In the genomic region with DNA sequence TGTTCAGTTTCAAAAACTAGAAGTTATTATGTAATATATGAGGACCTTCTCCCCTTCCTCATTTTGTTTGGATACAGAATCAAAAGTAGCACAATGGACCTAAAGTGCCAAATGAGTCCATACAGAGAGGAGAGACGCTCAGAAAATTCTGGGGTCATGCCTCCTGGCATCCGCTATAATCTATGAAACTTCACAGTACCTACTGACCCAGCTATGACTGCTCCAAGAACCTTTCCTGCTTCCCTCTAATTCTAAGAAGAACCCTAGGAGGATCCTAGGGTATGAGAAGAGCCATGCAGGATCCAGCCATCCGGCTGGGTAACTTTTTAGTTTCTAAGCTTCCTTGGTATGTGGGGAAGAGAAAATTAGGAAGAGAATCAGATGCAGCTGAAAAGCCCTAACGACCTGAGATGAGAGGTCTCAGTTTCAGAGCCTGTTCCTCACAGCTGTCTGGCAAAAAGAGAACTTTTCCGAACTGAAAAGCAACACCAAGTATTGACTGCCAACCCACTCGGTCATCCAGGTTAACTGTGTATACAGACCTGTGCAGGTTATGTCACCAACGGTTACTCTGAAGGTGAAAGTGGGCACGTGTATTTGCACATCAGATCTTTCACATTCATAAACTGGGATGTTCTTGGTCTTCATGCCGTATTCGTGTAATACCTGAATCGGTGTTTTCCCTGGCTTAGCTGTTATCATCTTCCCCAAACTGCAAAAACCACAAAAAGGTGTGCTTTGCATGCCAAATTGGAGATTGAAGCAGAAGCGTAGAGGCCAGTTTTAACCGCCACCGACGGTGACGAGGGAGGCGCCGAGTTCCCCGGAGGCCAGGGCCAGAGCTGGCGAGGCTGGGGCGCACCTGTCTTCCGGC, we compare ENCODE assay signal across 8 cellular contexts. TPM values are rescaled to one million over a fixed set of nuclear protein-coding genes. Genes with fewer than 3 reads are reported as not detected.
A peak's percentile ranks its signal among the peaks of the same experiment; 100 is the strongest.
DNase-seq lines count a peak whose midpoint lies in the region; ATAC-seq and TF ChIP-seq lines count a peak whose summit lies in the region.

No MANE protein-coding gene starts in this region.

- peak overlapping the region; percentile 47 to 98 (median 88) for H3K4me3 ChIP-seq in mammary epithelial cell (replicated peaks in 1 of 3; ENCODE audit: insufficient read depth in 1 of 3, low read depth in 2 of 3, low read length in 3 of 3)
- peak overlapping the region; percentile 84 to 96 for H3K4me3 ChIP-seq in mesenchymal stem cell (ENCODE audit: insufficient read depth in 1 of 2, low read depth in 1 of 2, low read length in 2 of 2)
- peak overlapping the region; percentile 85 for H3K4me3 ChIP-seq in upper lobe of right lung

- H2BK12ac ChIP-seq in H9 (ENCODE audit: insufficient read length, low read depth, low read length) = no peak overlapping the region
- H2BK12ac ChIP-seq in mesenchymal stem cell (ENCODE audit: low read length in 2 of 2) = peak overlapping the region in 1 of 2 experiments; percentile 7

- H3K27ac ChIP-seq in H9 (ENCODE audit: insufficient read length, low read depth, low read length) (peak overlapping the region; percentile 24), mammary epithelial cell (ENCODE audit: insufficient read depth, low read depth, low read length) (peak overlapping the region; percentile 79), mesenchymal stem cell (ENCODE audit: low read length, poor library complexity, severe bottlenecking) (no peak overlapping the region), upper lobe of right lung (peak overlapping the region; percentile 98)

- no peak overlapping the region for H2BK15ac ChIP-seq in H9 (ENCODE audit: low read depth, low read length)
- H2BK15ac ChIP-seq in mesenchymal stem cell (ENCODE audit: low read depth, poor library complexity, severe bottlenecking) = no peak overlapping the region

- peak overlapping the region; percentile 80 for H3K9ac ChIP-seq in H9 (ENCODE audit: extremely low read depth, insufficient read length, low read length)
- peak overlapping the region; percentile 59 for H3K9ac ChIP-seq in mammary epithelial cell (ENCODE audit: insufficient read depth, low read length)
- H3K9ac ChIP-seq in mesenchymal stem cell (ENCODE audit: low read length) = peak overlapping the region; percentile 99

- H3K23me2 ChIP-seq in H9 (ENCODE audit: insufficient read length, low read depth, low read length, poor library complexity, severe bottlenecking) = peaks cover 9% of the 10 kb centered on the region

- H2AFZ ChIP-seq in H9 (ENCODE audit: low read length) = no peak overlapping the region
- peak overlapping the region; percentile 94 for H2AFZ ChIP-seq in mammary epithelial cell (ENCODE audit: low read depth, low read length)
- H2AFZ ChIP-seq in mesenchymal stem cell (ENCODE audit: low read depth, low read length) = peak overlapping the region; percentile 88

- no peaks in the 10 kb centered on the region for H3K9me3 ChIP-seq in H9 (ENCODE audit: control insufficient read depth, low read depth, low read length)
- no peaks in the 10 kb centered on the region for H3K9me3 ChIP-seq in mammary epithelial cell (replicated peaks; ENCODE audit: insufficient read depth, low read length)
- no peaks in the 10 kb centered on the region for H3K9me3 ChIP-seq in mesenchymal stem cell (ENCODE audit: control insufficient read depth, low read length)
- no peaks in the 10 kb centered on the region for H3K9me3 ChIP-seq in upper lobe of right lung

- no peak overlapping the region for H3K56ac ChIP-seq in H9 (ENCODE audit: insufficient read length, low read depth, low read length)

- H3K79me2 ChIP-seq in H9 (ENCODE audit: insufficient read depth, low read length) (peaks cover 6% of the 10 kb centered on the region; the same call in 1 of the 2 replicates), mammary epithelial cell (ENCODE audit: insufficient read depth, low read length) (peaks cover 38% of the 10 kb centered on the region)

- H3K27ac Mint-ChIP-seq in activated CD8-positive, alpha-beta memory T cell treated with anti-CD3 and anti-CD28 coated beads, Interleukin-2, amount 10 ng/mL, durations not matched to agents 7 days and 5 days = peak overlapping the region; percentile 87
- peak overlapping the region; percentile 65 to 91 (median 78); a peak in 5 of 7 replicates for H3K27ac Mint-ChIP-seq in H9

- no peak overlapping the region for H2BK5ac ChIP-seq in H9 (ENCODE audit: insufficient read length, low read length)
- no peak overlapping the region for H2BK5ac ChIP-seq in mesenchymal stem cell (ENCODE audit: low read depth, low read length, poor library complexity, severe bottlenecking)

- dilution Hi-C loops in mammary epithelial cell (cut with HindIII; ENCODE audit: low sequenced_read_pairs) = no loop called here

- H3K14ac ChIP-seq in H9 (ENCODE audit: insufficient read depth, low read length) = 0 out of 2 replicates have a peak overlapping the region, but pooled peaks have one; percentile 10
- peak overlapping the region in 1 of 2 experiments; percentile 98 for H3K14ac ChIP-seq in mesenchymal stem cell (ENCODE audit: low read length in 2 of 2)

- CTCF ChIA-PET in activated CD8-positive, alpha-beta memory T cell treated with anti-CD3 and anti-CD28 coated beads, Interleukin-2, amount 10 ng/mL, durations not matched to agents 7 days and 5 days (lab: Charles Lee) = interaction anchor here (1.2 to 2.5 kb wide), 10 partner anchors 9 to 73 kb away, joined by 3 to 15 read pairs (median 6); no protein-coding TSS in a partner anchor
- CTCF ChIA-PET in mammary epithelial cell (lab: Charles Lee; ENCODE audit: low non-redundant PET) = interaction anchor here (0.8 kb wide), 1 partner anchor 36 kb away, joined by 6 read pairs; no protein-coding TSS in a partner anchor

- no peak for TF ChIP-seq CTCF in H9 (conservative IDR thresholded peaks at IDR 0.05)
- TF ChIP-seq CTCF in mammary epithelial cell (conservative IDR thresholded peaks at IDR 0.05 in 1 of 2, IDR thresholded peaks at IDR 0.05 in 1 of 2; ENCODE audit: extremely low read depth in 1 of 2, insufficient read depth in 1 of 2, low read depth in 1 of 2, low read length in 2 of 2) = no peak
- no peak for TF ChIP-seq CTCF in upper lobe of right lung (IDR thresholded peaks at IDR 0.05)

- peaks cover 28% of the 10 kb centered on the region for H3K4me1 Mint-ChIP-seq in activated CD8-positive, alpha-beta memory T cell treated with anti-CD3 and anti-CD28 coated beads, Interleukin-2, amount 10 ng/mL, durations not matched to agents 7 days and 5 days
- H3K4me1 Mint-ChIP-seq in H9 = peaks cover 19 to 22% of the 10 kb centered on the region in 2 experiments

- H3K4me2 ChIP-seq in H9 (ENCODE audit: insufficient read depth, insufficient read length, low read length) = peak overlapping the region; percentile 98
- peak overlapping the region; percentile 95 for H3K4me2 ChIP-seq in mammary epithelial cell (ENCODE audit: insufficient read depth, low read depth, low read length)
- H3K4me2 ChIP-seq in mesenchymal stem cell (ENCODE audit: low read length, poor library complexity, severe bottlenecking) = peak overlapping the region; percentile 85

- no peak overlapping the region for H2BK120ac ChIP-seq in H9 (ENCODE audit: low read depth, low read length, poor library complexity, severe bottlenecking)
- peak overlapping the region; percentile 39 for H2BK120ac ChIP-seq in mesenchymal stem cell (ENCODE audit: low read depth, low read length)

- H4K5ac ChIP-seq in H9 (ENCODE audit: insufficient read length, low read depth, low read length) = no peak overlapping the region

- H3K36me3 ChIP-seq in mammary epithelial cell (ENCODE audit: insufficient read depth, low read length) = peaks cover 9% of the 10 kb centered on the region
- peaks cover 13 to 34% of the 10 kb centered on the region in 2 experiments for H3K36me3 ChIP-seq in mesenchymal stem cell (ENCODE audit: control insufficient read depth in 1 of 2, insufficient read depth in 2 of 2, low read depth in 1 of 2, low read length in 2 of 2)
- H3K36me3 ChIP-seq in upper lobe of right lung = peaks cover 35% of the 10 kb centered on the region

- H3K4ac ChIP-seq in H9 (ENCODE audit: low read depth, low read length) (no peak overlapping the region), mesenchymal stem cell (ENCODE audit: low read depth in 1 of 2, low read length in 2 of 2) (peak overlapping the region in 1 of 2 experiments; percentile 91)

- DNase-seq in activated CD8-positive, alpha-beta memory T cell treated with anti-CD3 and anti-CD28 coated beads, Interleukin-2, amount 10 ng/mL, durations not matched to agents 7 days and 5 days = peak; percentile 54
- DNase-seq in activated CD8-positive, alpha-beta memory T cell treated with anti-CD3 and anti-CD28 coated beads, Interleukin-2, amount 50 U/mL, for 48 hours = no peak
- DNase-seq in H9 (no peak), LoVo (ENCODE audit: low spot score) (peak; percentile 4), mammary epithelial cell (peak; percentile 67), mesenchymal stem cell (peak; percentile 22), upper lobe of right lung (no peak), NCI-H1417 treated with DMSO at 0.1 percent for 48 hours (lab: John Stamatoyannopoulos, UW) (no peak)

- no peak overlapping the region for H2BK20ac ChIP-seq in H9 (ENCODE audit: low read depth, low read length, poor library complexity, severe bottlenecking)

- in situ Hi-C loops in mammary epithelial cell (cut with MboI; ENCODE audit: low sequenced_read_pairs in 2 of 2) = no loop called here

- peak overlapping the region; percentile 89 for H3K4me3 Mint-ChIP-seq in activated CD8-positive, alpha-beta memory T cell treated with anti-CD3 and anti-CD28 coated beads, Interleukin-2, amount 10 ng/mL, durations not matched to agents 7 days and 5 days
- H3K4me3 Mint-ChIP-seq in H9 = peak overlapping the region; percentile 83 to 90

- intact Hi-C loops in mammary epithelial cell (cut with micrococcal nuclease) = loop anchor here (1.0 kb wide), 2 partner anchors 73 to 144 kb away; no protein-coding TSS in a partner anchor
- intact Hi-C loops in upper lobe of right lung (cut with DNase I) = no loop called here

- no peaks in the 10 kb centered on the region for H3K79me1 ChIP-seq in H9 (ENCODE audit: insufficient read depth, low read depth, low read length, poor library complexity, severe bottlenecking)
- peaks cover 26% of the 10 kb centered on the region for H3K79me1 ChIP-seq in mesenchymal stem cell (replicated peaks; ENCODE audit: low read length, poor library complexity, severe bottlenecking)

- no peak for ATAC-seq in activated CD8-positive, alpha-beta memory T cell treated with anti-CD3 and anti-CD28 coated beads, Interleukin-2, amount 10 ng/mL, durations not matched to agents 7 days and 5 days
- no peak for ATAC-seq in upper lobe of right lung

- H4K8ac ChIP-seq in H9 (replicated peaks; ENCODE audit: insufficient read length, low read depth, low read length) = no peak overlapping the region
- H4K8ac ChIP-seq in mesenchymal stem cell (ENCODE audit: low read length) = peak overlapping the region; percentile 77

- H3K27me3 ChIP-seq in H9 (ENCODE audit: insufficient read depth, low read length) (no peaks in the 10 kb centered on the region), mammary epithelial cell (ENCODE audit: insufficient read depth, low read length) (no peaks in the 10 kb centered on the region), mesenchymal stem cell (ENCODE audit: control insufficient read depth in 1 of 2, insufficient read depth in 1 of 2, low read length in 2 of 2) (no peaks in the 10 kb centered on the region), upper lobe of right lung (no peaks in the 10 kb centered on the region)

- H3K27me3 Mint-ChIP-seq in activated CD8-positive, alpha-beta memory T cell treated with anti-CD3 and anti-CD28 coated beads, Interleukin-2, amount 10 ng/mL, durations not matched to agents 7 days and 5 days = peaks cover under 1% of the 10 kb centered on the region
- H3K27me3 Mint-ChIP-seq in H9 (ENCODE audit: low read depth) = no peaks in the 10 kb centered on the region

- H3K9me3 Mint-ChIP-seq in activated CD8-positive, alpha-beta memory T cell treated with anti-CD3 and anti-CD28 coated beads, Interleukin-2, amount 10 ng/mL, durations not matched to agents 7 days and 5 days (ENCODE audit: low read depth) = no peaks in the 10 kb centered on the region
- H3K9me3 Mint-ChIP-seq in H9 = no peaks in the 10 kb centered on the region

- WGBS in H9 (ENCODE audit: extremely low coverage, insufficient read length, low lambda C conversion rate) = no CpG with 5 or more reads among the region's 22 CpGs
- WGBS in mammary epithelial cell (ENCODE audit: low coverage, missing lambda C conversion rate) = 10% methylated on average over 10 of the region's 22 CpGs
- 14% methylated on average over 18 of the region's 22 CpGs for WGBS in mesenchymal stem cell

- H3K23ac ChIP-seq in H9 (ENCODE audit: insufficient read length, low read depth, low read length) (no peak overlapping the region), mesenchymal stem cell (ENCODE audit: low read length in 2 of 2) (peak overlapping the region in 1 of 2 experiments; percentile 69)

- TSS peak; percentile 35 for BruUV-seq in mammary epithelial cell (replicated peaks; lab: Mats Ljungman, UMichigan)

- H3T11ph ChIP-seq in H9 (ENCODE audit: low read length) = no peak overlapping the region

- H4K20me1 ChIP-seq in H9 (ENCODE audit: control insufficient read depth, insufficient read depth, insufficient read length) (no peaks in the 10 kb centered on the region), mammary epithelial cell (ENCODE audit: insufficient read depth, low read length) (no peaks in the 10 kb centered on the region)

- no peak overlapping the region for H3K18ac ChIP-seq in H9 (ENCODE audit: insufficient read length, low read depth, low read length)
- H3K18ac ChIP-seq in mesenchymal stem cell (ENCODE audit: low read depth in 1 of 2, low read length in 2 of 2) = peak overlapping the region; percentile 46 to 87

- peaks cover 21% of the 10 kb centered on the region for H3K36me3 Mint-ChIP-seq in activated CD8-positive, alpha-beta memory T cell treated with anti-CD3 and anti-CD28 coated beads, Interleukin-2, amount 10 ng/mL, durations not matched to agents 7 days and 5 days
- peaks cover 17 to 41% (median 37%) of the 10 kb centered on the region in 3 experiments; a peak in 6 of 7 replicates for H3K36me3 Mint-ChIP-seq in H9 (ENCODE audit: insufficient read depth in 1 of 3, low read depth in 3 of 3)

- no peak overlapping the region for H2AK5ac ChIP-seq in H9 (ENCODE audit: insufficient read length, low read length)
- no peak overlapping the region for H2AK5ac ChIP-seq in mesenchymal stem cell (ENCODE audit: low read length, severe bottlenecking)

- H4K91ac ChIP-seq in H9 (ENCODE audit: insufficient read length, low read depth, low read length) = no peak overlapping the region
- no peak overlapping the region for H4K91ac ChIP-seq in mesenchymal stem cell (ENCODE audit: low read length)

- H3K4me1 ChIP-seq in H9 (ENCODE audit: insufficient read depth, low read length) = no peaks in the 10 kb centered on the region
- peaks cover 27% of the 10 kb centered on the region for H3K4me1 ChIP-seq in mammary epithelial cell (ENCODE audit: insufficient read depth, low read length)
- H3K4me1 ChIP-seq in mesenchymal stem cell (ENCODE audit: control insufficient read depth, insufficient read depth, low read depth, low read length) = peaks cover 7% of the 10 kb centered on the region
- H3K4me1 ChIP-seq in upper lobe of right lung = peaks cover 21% of the 10 kb centered on the region

RNA-seq across cellular contexts. Expression of a gene that starts 1.0 kb away (rescaled TPM):
- 10 to 100 TPM; 33.5 to 37.5 TPM for total RNA-seq in activated CD8-positive, alpha-beta memory T cell treated with anti-CD3 and anti-CD28 coated beads, Interleukin-2, amount 10 ng/mL, durations not matched to agents 7 days and 5 days
- 60.1 and 61.5 TPM in 2 replicates for total RNA-seq in H9 (2021)
- total RNA-seq in mammary epithelial cell = 10 to 100 TPM; 49.0 to 66.8 TPM
- polyA plus RNA-seq in mammary epithelial cell = 28.2 TPM
- polyA minus RNA-seq in mammary epithelial cell = 46.2 TPM
- 33.7 TPM for polyA plus RNA-seq in mesenchymal stem cell (2013, experiment 1 of 2)
- polyA plus RNA-seq in mesenchymal stem cell (2013, experiment 2 of 2) = 33.9 TPM
- total RNA-seq in upper lobe of right lung = 47.3 TPM

RNA-seq across cellular contexts. Expression of a gene that starts 1.2 kb away (rescaled TPM):
- 1 to 10 TPM; 1.8 to 1.9 TPM for total RNA-seq in activated CD8-positive, alpha-beta memory T cell treated with anti-CD3 and anti-CD28 coated beads, Interleukin-2, amount 10 ng/mL, durations not matched to agents 7 days and 5 days
- 4.0 and 4.7 TPM in 2 replicates for total RNA-seq in H9 (2021)
- 1 to 10 TPM; 1.3 to 4.3 TPM for total RNA-seq in mammary epithelial cell
- polyA plus RNA-seq in mammary epithelial cell = 0.56 TPM
- polyA minus RNA-seq in mammary epithelial cell = not detected
- polyA plus RNA-seq in mesenchymal stem cell (2013, experiment 1 of 2) = 1.8 TPM
- 1.6 TPM for polyA plus RNA-seq in mesenchymal stem cell (2013, experiment 2 of 2)
- total RNA-seq in upper lobe of right lung = 2.3 TPM

RNA-seq across cellular contexts. Expression of a gene that starts 28.5 kb away (rescaled TPM):
- 1 to 10 TPM; 4.1 to 4.6 TPM for total RNA-seq in activated CD8-positive, alpha-beta memory T cell treated with anti-CD3 and anti-CD28 coated beads, Interleukin-2, amount 10 ng/mL, durations not matched to agents 7 days and 5 days
- total RNA-seq in H9 (2021) (4.5 and 4.8 TPM in 2 replicates), mammary epithelial cell (1 to 10 TPM; 1.6 to 2.3 TPM), upper lobe of right lung (7.3 TPM)
- 2.7 TPM for polyA plus RNA-seq in mammary epithelial cell
- polyA minus RNA-seq in mammary epithelial cell = not detected
- 59.2 TPM for polyA plus RNA-seq in mesenchymal stem cell (2013, experiment 1 of 2)
- polyA plus RNA-seq in mesenchymal stem cell (2013, experiment 2 of 2) = 62.1 TPM

RNA-seq across cellular contexts. Expression of a gene that starts 30.3 kb away (rescaled TPM):
- total RNA-seq in activated CD8-positive, alpha-beta memory T cell treated with anti-CD3 and anti-CD28 coated beads, Interleukin-2, amount 10 ng/mL, durations not matched to agents 7 days and 5 days = 10 to 100 TPM; 26.4 to 30.5 TPM
- total RNA-seq in H9 (2021) (23.5 and 25.9 TPM in 2 replicates), mammary epithelial cell (10 to 100 TPM in 1 of 2 donors, 1 to 10 TPM in 1; 6.0 to 29.7 TPM), upper lobe of right lung (36.6 TPM)
- 7.9 TPM for polyA plus RNA-seq in mammary epithelial cell
- polyA minus RNA-seq in mammary epithelial cell = 24.0 TPM
- polyA plus RNA-seq in mesenchymal stem cell (2013, experiment 1 of 2) = 25.3 TPM
- 24.5 TPM for polyA plus RNA-seq in mesenchymal stem cell (2013, experiment 2 of 2)

Comparison
In these comparisons a context has a peak if more than half of its experiments do, and no peak if none do; other contexts are left out.
1. DNase-seq: peak in activated CD8-positive, alpha-beta memory T cell treated with anti-CD3 and anti-CD28 coated beads, Interleukin-2, amount 10 ng/mL, durations not matched to agents 7 days and 5 days (single experiment), LoVo (single experiment), mammary epithelial cell (single experiment) and mesenchymal stem cell (single experiment); none in activated CD8-positive, alpha-beta memory T cell treated with anti-CD3 and anti-CD28 coated beads, Interleukin-2, amount 50 U/mL, for 48 hours (single experiment), H9 (single experiment), upper lobe of right lung (single experiment) and NCI-H1417 treated with DMSO at 0.1 percent for 48 hours (single experiment).
2. Peak in every context shown above with its lines, with median percentiles within 50 percentile points of each other: H3K4me2 ChIP-seq, H3K9ac ChIP-seq and H3K4me3 ChIP-seq.